ENCODE assay signal across 17 cellular contexts in genomic region chr16:5028950-5029475, GRCh38. TPM values are rescaled to one million over a fixed set of nuclear protein-coding genes. Genes with fewer than 3 reads are reported as not detected.
"Had no signal": no experiment of that assay in that cellular context is flagged by ENCODE, and none has a peak within 500 bp of the region (broad histone marks: within the 10 kb centered on the region; RNA-seq: fewer than 3 reads in every experiment).

No MANE protein-coding gene starts in this region.

- H3K36me3 ChIP-seq: neural progenitor cell, pancreas, thyroid gland, WERI-Rb-1 had no signal

- H3K4me3 ChIP-seq: body of pancreas, left lung, neural progenitor cell, pancreas, sigmoid colon, thyroid gland, vagina had no signal

- DNase-seq: activated CD4-positive, alpha-beta T cell treated with anti-CD3 and anti-CD28 coated beads for 1 hour; activated CD8-positive, alpha-beta memory T cell treated with anti-CD3 and anti-CD28 coated beads for 24 hours; activated CD8-positive, alpha-beta memory T cell treated with anti-CD3 and anti-CD28 coated beads, Interleukin-2, amount 50 U/mL, for 48 hours; activated effector memory CD4-positive, alpha-beta T cell treated with anti-CD3 and anti-CD28 coated beads, Interleukin-2, amount 50 U/mL, for 16 hours; activated T-cell treated with anti-CD3 and anti-CD28 coated beads, Interleukin-2, amount 50 U/mL, for 48 hours; body of pancreas; left lung; mammary epithelial cell; midbrain; sigmoid colon; stimulated activated CD4-positive, alpha-beta T cell treated with anti-CD3 and anti-CD28 coated beads, Interleukin-4, amount 100 ng/mL, for 24 hours; thyroid gland; WERI-Rb-1 had no signal

- H3K27me3 ChIP-seq: body of pancreas, left lung, pancreas, sigmoid colon, thyroid gland, vagina had no signal

- ATAC-seq: body of pancreas; left lung; pancreas; stimulated activated effector memory CD8-positive, alpha-beta T cell treated with anti-CD3 and anti-CD28 coated beads, Interleukin-12 subunit alpha, Interleukin-12 subunit beta, amount 100 ng/mL, for 72 hours had no signal

- H3K9me3 ChIP-seq: body of pancreas, left lung, pancreas, sigmoid colon, thyroid gland, vagina had no signal

- H3K27ac ChIP-seq: body of pancreas, left lung, neural progenitor cell, pancreas, sigmoid colon, thyroid gland, vagina, WERI-Rb-1 had no signal

RNA-seq across cellular contexts. Expression of gene C16orf89, which starts 36.7 kb away (rescaled TPM):
- total RNA-seq: mammary epithelial cell had no signal
- polyA plus RNA-seq: mammary epithelial cell had no signal
